9 cellular contexts compared by ENCODE assay signal in genomic region chr19:45515081-45515624, GRCh38. TPM values are rescaled to one million over a fixed set of nuclear protein-coding genes. Genes with fewer than 3 reads are reported as not detected.
DNase-seq lines count a peak whose midpoint lies in the region; ATAC-seq and TF ChIP-seq lines count a peak whose summit lies in the region.
"Had no signal": no experiment of that assay in that cellular context is flagged by ENCODE, and none has a peak within 500 bp of the region (broad histone marks: within the 10 kb centered on the region; RNA-seq: fewer than 3 reads in every experiment).

No MANE protein-coding gene starts in this region.

- H3K27me3 Mint-ChIP-seq in activated T-helper 2 cell treated with anti-CD3 and anti-CD28 coated beads, Interferon-gamma antibody, Interleukin-2, Interleukin-4, amounts not matched to agents 10 μg/mL and 5 μg/mL and 100 μg/mL, durations not matched to agents 14 hours and 24 hours and 36 hours (ENCODE audit: low read depth), result no peaks in the 10 kb centered on the region

- H3K9me3 ChIP-seq in lower lobe of right lung, result no peaks in the 10 kb centered on the region

- H3K27ac Mint-ChIP-seq in activated T-helper 2 cell treated with anti-CD3 and anti-CD28 coated beads, Interferon-gamma antibody, Interleukin-2, Interleukin-4, amounts not matched to agents 10 μg/mL and 5 μg/mL and 100 μg/mL, durations not matched to agents 14 hours and 24 hours and 36 hours, result peak overlapping the region; percentile 74

- H3K4me3 ChIP-seq in HL-60 (replicated peaks; ENCODE audit: insufficient read depth, low read length) (no peak overlapping the region), lower lobe of right lung (peak overlapping the region; percentile 37)

- no peaks in the 10 kb centered on the region for H3K9me3 Mint-ChIP-seq in activated T-helper 2 cell treated with anti-CD3 and anti-CD28 coated beads, Interferon-gamma antibody, Interleukin-2, Interleukin-4, amounts not matched to agents 10 μg/mL and 5 μg/mL and 100 μg/mL, durations not matched to agents 14 hours and 24 hours and 36 hours

- ATAC-seq in lower lobe of right lung (peak; percentile 71 to 85), GM18520 (IDR thresholded peaks at IDR 0.05; ENCODE audit: unreplicated experiment) (no peak), HG03565 (IDR thresholded peaks at IDR 0.05; ENCODE audit: unreplicated experiment) (no peak)

- no peak overlapping the region for H3K4me3 Mint-ChIP-seq in activated T-helper 2 cell treated with anti-CD3 and anti-CD28 coated beads, Interferon-gamma antibody, Interleukin-2, Interleukin-4, amounts not matched to agents 10 μg/mL and 5 μg/mL and 100 μg/mL, durations not matched to agents 14 hours and 24 hours and 36 hours (ENCODE audit: low read depth)

- DNase-seq in A172 (ENCODE audit: low spot score), result peak; percentile 8
- peak; percentile 96 to 98 for DNase-seq in HL-60 (ENCODE audit: low read depth in 1 of 2, low spot score in 1 of 2)
- no peak for DNase-seq in activated T-helper 2 cell treated with anti-CD3 and anti-CD28 coated beads, Interferon-gamma antibody, Interleukin-2, Interleukin-4, amounts not matched to agents 10 μg/mL and 5 μg/mL and 100 μg/mL, durations not matched to agents 14 hours and 24 hours and 36 hours (ENCODE audit: low spot score)
- DNase-seq in lower lobe of right lung, result peak; percentile 78
- no peak for DNase-seq in GM13977 (ENCODE audit: low spot score)
- DNase-seq in GM19238 (ENCODE audit: insufficient read length, low spot score), result no peak
- DNase-seq: NCI-H345 had no signal

- H3K4me1 ChIP-seq in lower lobe of right lung, result peaks cover 38% of the 10 kb centered on the region

- in situ Hi-C loops in GM13977 (cut with MboI; ENCODE audit: low pct_unique_long_range_greater_than_20kb, low sequenced_read_pairs, unreplicated experiment), result no loop called here

- H3K4me1 Mint-ChIP-seq in activated T-helper 2 cell treated with anti-CD3 and anti-CD28 coated beads, Interferon-gamma antibody, Interleukin-2, Interleukin-4, amounts not matched to agents 10 μg/mL and 5 μg/mL and 100 μg/mL, durations not matched to agents 14 hours and 24 hours and 36 hours (ENCODE audit: low read depth), result peaks cover 37% of the 10 kb centered on the region

- peaks cover 57% of the 10 kb centered on the region for H3K36me3 Mint-ChIP-seq in activated T-helper 2 cell treated with anti-CD3 and anti-CD28 coated beads, Interferon-gamma antibody, Interleukin-2, Interleukin-4, amounts not matched to agents 10 μg/mL and 5 μg/mL and 100 μg/mL, durations not matched to agents 14 hours and 24 hours and 36 hours (ENCODE audit: low read depth)

- H3K27ac ChIP-seq in HL-60 (replicated peaks), result peak overlapping the region; percentile 80
- H3K27ac ChIP-seq in lower lobe of right lung, result peak overlapping the region; percentile 82

- peaks cover 36% of the 10 kb centered on the region for H3K36me3 ChIP-seq in lower lobe of right lung

- H3K27me3 ChIP-seq in HL-60 (ENCODE audit: insufficient read depth, poor library complexity, severe bottlenecking), result no peaks in the 10 kb centered on the region
- no peaks in the 10 kb centered on the region for H3K27me3 ChIP-seq in lower lobe of right lung (ENCODE audit: low read depth)

- TF ChIP-seq CTCF in HL-60 (IDR thresholded peaks at IDR 0.05; ENCODE audit: insufficient read depth, low read length), result no peak
- no peak for TF ChIP-seq CTCF in lower lobe of right lung (IDR thresholded peaks at IDR 0.05)
- TF ChIP-seq CTCF in GM13977 (IDR thresholded peaks at IDR 0.05; ENCODE audit: extremely low read depth, insufficient read depth, missing control alignments), result no peak

- intact Hi-C loops in activated T-helper 2 cell treated with anti-CD3 and anti-CD28 coated beads, Interferon-gamma antibody, Interleukin-2, Interleukin-4, amounts not matched to agents 10 μg/mL and 5 μg/mL and 100 μg/mL, durations not matched to agents 14 hours and 24 hours and 36 hours (cut with micrococcal nuclease), result no loop called here
- intact Hi-C loops in lower lobe of right lung (cut with DNase I), result no loop called here

RNA-seq across cellular contexts. Expression of gene VASP, which starts 7.9 kb away (rescaled TPM):
- total RNA-seq in A172 (2014; rRNA removed; shearing (Covaris generic)), result 54.7 and 64.6 TPM in 2 replicates
- 232 and 244 TPM in 2 replicates for total RNA-seq in activated T-helper 2 cell treated with anti-CD3 and anti-CD28 coated beads, Interferon-gamma antibody, Interleukin-2, Interleukin-4, amounts not matched to agents 10 μg/mL and 5 μg/mL and 100 μg/mL, durations not matched to agents 14 hours and 24 hours and 36 hours
- 190 TPM for total RNA-seq in lower lobe of right lung

RNA-seq across cellular contexts. Expression of gene PPM1N, which starts 16.9 kb away (rescaled TPM):
- total RNA-seq in A172 (2014; rRNA removed; shearing (Covaris generic)), result 0.31 and 3.6 TPM in 2 replicates
- total RNA-seq in activated T-helper 2 cell treated with anti-CD3 and anti-CD28 coated beads, Interferon-gamma antibody, Interleukin-2, Interleukin-4, amounts not matched to agents 10 μg/mL and 5 μg/mL and 100 μg/mL, durations not matched to agents 14 hours and 24 hours and 36 hours, result 2.5 and 3.1 TPM in 2 replicates
- 1.8 TPM for total RNA-seq in lower lobe of right lung

RNA-seq across cellular contexts. Expression of gene RTN2, which starts 18.3 kb away (rescaled TPM):
- total RNA-seq in A172 (2014; rRNA removed; shearing (Covaris generic)), result 3.4 and 7.7 TPM in 2 replicates
- total RNA-seq in activated T-helper 2 cell treated with anti-CD3 and anti-CD28 coated beads, Interferon-gamma antibody, Interleukin-2, Interleukin-4, amounts not matched to agents 10 μg/mL and 5 μg/mL and 100 μg/mL, durations not matched to agents 14 hours and 24 hours and 36 hours, result 4.0 and 8.1 TPM in 2 replicates
- total RNA-seq in lower lobe of right lung, result 16.2 TPM

RNA-seq across cellular contexts. Expression of gene FOSB, which starts 47.4 kb away (rescaled TPM):
- 0.17 TPM in 1 of 2 replicates, not detected in the other for total RNA-seq in A172 (2014; rRNA removed; shearing (Covaris generic))
- 10.2 and 10.9 TPM in 2 replicates for total RNA-seq in activated T-helper 2 cell treated with anti-CD3 and anti-CD28 coated beads, Interferon-gamma antibody, Interleukin-2, Interleukin-4, amounts not matched to agents 10 μg/mL and 5 μg/mL and 100 μg/mL, durations not matched to agents 14 hours and 24 hours and 36 hours
- total RNA-seq in lower lobe of right lung, result 18.0 TPM

Comparison
In these comparisons a context has a peak if more than half of its experiments do, and no peak if none do; other contexts are left out.
1. DNase-seq: peak in A172 (single experiment), HL-60 (2 of 2) and lower lobe of right lung (single experiment); none in activated T-helper 2 cell treated with anti-CD3 and anti-CD28 coated beads, Interferon-gamma antibody, Interleukin-2, Interleukin-4, amounts not matched to agents 10 μg/mL and 5 μg/mL and 100 μg/mL, durations not matched to agents 14 hours and 24 hours and 36 hours (single experiment), GM13977 (single experiment) and GM19238 (single experiment).
2. ATAC-seq: peak in lower lobe of right lung (2 of 2); none in GM18520 (single experiment) and HG03565 (single experiment).